10 cellular contexts compared by ENCODE assay signal in the genomic region with DNA sequence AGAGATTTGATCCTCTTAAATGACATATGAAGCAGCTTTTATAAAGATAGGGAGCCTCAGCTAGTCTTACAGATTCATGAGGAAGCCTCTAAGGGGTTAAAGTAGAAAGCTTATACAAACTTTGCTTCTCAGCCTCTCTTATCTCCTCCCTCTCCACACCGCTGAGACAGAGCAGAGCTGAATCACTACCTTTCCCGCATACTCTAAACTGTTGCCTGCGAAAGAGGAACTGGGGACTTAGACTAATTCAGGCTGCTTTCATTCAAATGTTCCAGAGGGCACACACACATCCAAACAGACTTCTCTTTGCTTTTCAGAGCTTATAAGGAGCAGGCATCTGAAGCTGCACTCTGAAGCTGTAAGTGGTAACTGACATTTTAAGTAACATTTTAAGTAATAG. TPM values are rescaled to one million over a fixed set of nuclear protein-coding genes. Genes with fewer than 3 reads are reported as not detected.
DNase-seq lines count a peak whose midpoint lies in the region; ATAC-seq, FAIRE-seq and TF ChIP-seq lines count a peak whose summit lies in the region.
"Had no signal": no experiment of that assay in that cellular context is flagged by ENCODE, and none has a peak within 500 bp of the region (broad histone marks: within the 10 kb centered on the region; RNA-seq: fewer than 3 reads in every experiment).

A gene (plus strand): TSS at position 169 of the 400 bp plus-strand sequence. CDS start 7,213 bp downstream, outside the sequence.

- H3K27me3 ChIP-seq in iPS-15b (ENCODE audit: control insufficient read depth, insufficient read depth, low read length) (no peaks in the 10 kb centered on the region), suprapubic skin (no peaks in the 10 kb centered on the region)

- TF ChIP-seq EP300 in suprapubic skin (IDR thresholded peaks at IDR 0.05), result no peak

- H3K4me3 ChIP-seq in iPS-15b (ENCODE audit: low read depth, low read length) (peak within 1 kb of the TSS; percentile 6), suprapubic skin (no peak within 1 kb of the TSS)
- H3K4me3 ChIP-seq: thoracic aorta had no signal

- H3K27me3 Mint-ChIP-seq in activated T-cell treated with anti-CD3 and anti-CD28 coated beads, Interleukin-2, amount 50 U/mL, for 24 hours, result peaks cover 57% of the 10 kb centered on the region

- H3K27ac ChIP-seq in suprapubic skin, result no peak within 1 kb of the TSS
- H3K27ac ChIP-seq: thoracic aorta had no signal

- no peak within 1 kb of the TSS for H3K4me3 Mint-ChIP-seq in activated T-cell treated with anti-CD3 and anti-CD28 coated beads, Interleukin-2, amount 50 U/mL, for 24 hours

- H3K9me3 ChIP-seq in iPS-15b (ENCODE audit: control insufficient read depth, insufficient read depth, low read length) (no peaks in the 10 kb centered on the region), suprapubic skin (no peaks in the 10 kb centered on the region)
- H3K9me3 ChIP-seq: thoracic aorta had no signal

- no peak for TF ChIP-seq POLR2A in suprapubic skin (IDR thresholded peaks at IDR 0.05)

- H3K9ac ChIP-seq in iPS-15b (ENCODE audit: low read depth, low read length), result no peak within 1 kb of the TSS

- no peak for TF ChIP-seq CTCF in suprapubic skin (IDR thresholded peaks at IDR 0.05)

- H3K36me3 Mint-ChIP-seq in activated T-cell treated with anti-CD3 and anti-CD28 coated beads, Interleukin-2, amount 50 U/mL, for 24 hours (ENCODE audit: low read depth), result no peaks in the 10 kb centered on the region

- no peak within 1 kb of the TSS for H3K27ac Mint-ChIP-seq in activated T-cell treated with anti-CD3 and anti-CD28 coated beads, Interleukin-2, amount 50 U/mL, for 24 hours

- DNase-seq in GM18507 (ENCODE audit: extremely low spot score, insufficient read length, low read depth) (no peak), NCI-H146 (lab: John Stamatoyannopoulos, UW) (peak; percentile 29), NCI-H2107 treated with DMSO at 0.1 percent for 48 hours (lab: John Stamatoyannopoulos, UW; ENCODE audit: unreplicated experiment) (no peak), suprapubic skin (ENCODE audit: low spot score in 2 of 2) (no peak)
- DNase-seq in activated T-cell treated with anti-CD3 and anti-CD28 coated beads, Interleukin-2, amount 50 U/mL, for 24 hours, result no peak
- no peak for DNase-seq in stimulated activated CD4-positive, alpha-beta T cell treated with anti-CD3 and anti-CD28 coated beads, Interleukin-15, amount 100 ng/mL, for 24 hours

- H3K4me1 Mint-ChIP-seq in activated T-cell treated with anti-CD3 and anti-CD28 coated beads, Interleukin-2, amount 50 U/mL, for 24 hours (ENCODE audit: low read depth), result peaks cover 6% of the 10 kb centered on the region

- H3K9me3 Mint-ChIP-seq in activated T-cell treated with anti-CD3 and anti-CD28 coated beads, Interleukin-2, amount 50 U/mL, for 24 hours, result no peaks in the 10 kb centered on the region

- H3K36me3 ChIP-seq in iPS-15b (ENCODE audit: control insufficient read depth, insufficient read depth, low read length), result no peaks in the 10 kb centered on the region
- no peaks in the 10 kb centered on the region for H3K36me3 ChIP-seq in suprapubic skin
- H3K36me3 ChIP-seq: thoracic aorta had no signal

- peak; percentile 5 for FAIRE-seq in GM18507 (lab: Jason Lieb, UNC)

- ATAC-seq in GM21825 (IDR thresholded peaks at IDR 0.05; ENCODE audit: unreplicated experiment), result peak; percentile 88

- WGBS in suprapubic skin, result 16% methylated on average over 3 of the region's 3 CpGs

- H3K4me1 ChIP-seq in iPS-15b (ENCODE audit: control insufficient read depth, insufficient read depth, low read length), result peaks cover 21% of the 10 kb centered on the region
- no peaks in the 10 kb centered on the region for H3K4me1 ChIP-seq in suprapubic skin

RNA-seq across cellular contexts. Expression of the gene that starts here (rescaled TPM):
- under 1 TPM in 1 of 4 donors, not detected in 3; 0.16 TPM for total RNA-seq in suprapubic skin
- total RNA-seq: activated CD8-positive, alpha-beta memory T cell treated with anti-CD3 and anti-CD28 coated beads for 36 hours; thoracic aorta had no signal
